In the genomic region with DNA sequence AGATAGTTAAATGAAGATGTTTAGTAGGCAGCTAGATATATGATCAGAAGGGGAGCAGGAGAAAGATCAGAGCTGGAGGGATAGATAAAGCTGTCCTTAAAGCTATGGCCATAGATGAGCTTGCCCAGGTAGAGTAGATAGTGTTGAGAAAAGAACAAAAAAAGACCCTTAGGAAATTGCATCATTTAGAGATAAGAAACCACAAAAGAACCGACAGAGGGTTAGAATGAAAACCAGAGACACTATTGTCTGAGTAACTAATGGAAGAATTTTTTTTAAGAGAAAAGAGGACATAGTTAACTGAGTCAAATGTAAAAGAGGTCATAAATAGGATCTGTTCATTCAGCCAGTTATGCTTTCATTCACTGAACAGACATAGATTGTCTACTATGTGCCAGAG, we compare ENCODE assay signal across 11 cellular contexts.
DNase-seq lines count a peak whose midpoint lies in the region; ATAC-seq and TF ChIP-seq lines count a peak whose summit lies in the region.
"Had no signal": no experiment of that assay in that cellular context is flagged by ENCODE, and none has a peak within 500 bp of the region (broad histone marks: within the 10 kb centered on the region; RNA-seq: fewer than 3 reads in every experiment).

No MANE protein-coding gene starts in this region.

- H3K27me3 Mint-ChIP-seq in immature natural killer cell (ENCODE audit: low read depth in 3 of 3): peaks cover 0 to 2% (median 2%) of the 10 kb centered on the region in 3 donors

- peak; percentile 55 for ATAC-seq in GM21723 (IDR thresholded peaks at IDR 0.05; ENCODE audit: unreplicated experiment)
- ATAC-seq in HG03457 (IDR thresholded peaks at IDR 0.05; ENCODE audit: unreplicated experiment): no peak

- peaks cover 0 to 15% (median 0%) of the 10 kb centered on the region in 3 donors for H3K36me3 Mint-ChIP-seq in immature natural killer cell

- no peak overlapping the region for H3K4me3 ChIP-seq in tibial artery

- no peaks in the 10 kb centered on the region for H3K36me3 ChIP-seq in tibial artery

- peak overlapping the region; percentile 54 to 77 (median 69) for H3K4me3 Mint-ChIP-seq in immature natural killer cell

- no peaks in the 10 kb centered on the region for H3K9me3 ChIP-seq in tibial artery

- H3K4me1 ChIP-seq in tibial artery: no peaks in the 10 kb centered on the region

- H3K9me3 Mint-ChIP-seq in immature natural killer cell: no peaks in the 10 kb centered on the region

- H3K27ac Mint-ChIP-seq in immature natural killer cell: peak overlapping the region; percentile 77 to 100 (median 94)

- intact Hi-C loops in tibial artery (cut with DNase I; ENCODE audit: low total_unique reads): no loop called here

- DNase-seq in COLO829 (ENCODE audit: low spot score) (peak; percentile 35), SIG-M5 (lab: John Stamatoyannopoulos, UW) (peak; percentile 5), immature natural killer cell (peak in 2 of 3 donors; percentile 25 to 34), tibial artery (no peak), midbrain (lab: John Stamatoyannopoulos, UW) (no peak)
- DNase-seq in central memory CD4-positive, alpha-beta T cell: no peak
- DNase-seq: head of caudate nucleus, NCI-H1105 treated with DMSO at 0.1 percent for 48 hours, retina had no signal

- TF ChIP-seq CTCF in tibial artery (IDR thresholded peaks at IDR 0.05): no peak

- H3K27me3 ChIP-seq in tibial artery: no peaks in the 10 kb centered on the region

- H3K4me1 Mint-ChIP-seq in immature natural killer cell: peaks cover 77 to 82% of the 10 kb centered on the region in 2 donors

- H3K27ac ChIP-seq in tibial artery: no peak overlapping the region

Comparison
In these comparisons a context has a peak if more than half of its experiments do, and no peak if none do; other contexts are left out.
1. DNase-seq: peak in COLO829 (single experiment), SIG-M5 (single experiment) and immature natural killer cell (2 of 3); none in central memory CD4-positive, alpha-beta T cell (single experiment), tibial artery (0 of 2) and midbrain (single experiment).